8 cellular contexts compared by ENCODE assay signal in the genomic region with DNA sequence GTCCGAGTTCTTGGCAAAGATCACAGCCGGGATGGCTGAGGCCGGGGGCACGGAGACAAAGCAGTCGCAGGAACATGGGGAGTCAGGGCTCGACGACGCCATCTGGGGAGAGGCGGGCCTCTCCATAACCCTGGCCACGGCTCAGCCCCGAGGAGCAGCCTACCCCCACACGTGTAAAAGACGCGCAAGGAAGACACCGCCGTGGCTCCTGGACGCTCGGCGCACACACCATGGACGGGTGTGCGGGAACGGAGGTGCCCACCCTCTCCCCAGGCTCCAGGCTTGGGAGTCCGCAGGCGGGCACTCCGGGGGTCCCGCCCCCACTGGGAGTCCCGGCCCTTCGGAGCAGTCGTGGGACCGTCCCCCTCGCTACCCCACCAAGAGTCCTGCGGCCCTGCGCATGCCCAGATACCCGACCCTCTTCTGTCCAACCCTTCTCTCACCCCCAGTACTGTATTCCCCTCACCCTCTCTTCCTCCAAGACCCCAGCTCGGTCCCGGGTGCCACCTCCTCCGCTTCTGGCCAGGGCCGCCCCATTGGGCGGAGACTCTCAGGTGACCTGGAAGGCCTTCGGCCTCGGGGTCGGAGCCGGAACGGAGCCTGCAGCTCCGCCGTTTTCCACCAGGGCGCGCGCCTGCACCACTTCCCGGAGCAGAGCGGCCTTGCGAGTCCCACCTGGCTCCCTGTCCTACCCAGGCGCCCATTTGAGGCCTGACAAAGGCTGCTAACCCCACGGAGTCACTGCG. TPM values are rescaled to one million over a fixed set of nuclear protein-coding genes. Genes with fewer than 3 reads are reported as not detected.
DNase-seq lines count a peak whose midpoint lies in the region; ATAC-seq and TF ChIP-seq lines count a peak whose summit lies in the region.

A gene (minus strand): TSS at position 532 of the 746 bp plus-strand sequence. CDS start 430 bp downstream, at position 102.

- WGBS in heart left ventricle, 4 donors = 0 to 1% (median 0%) methylated on average over 38 to 55 of the region's 55 CpGs

- H3K9me3 Mint-ChIP-seq in activated naive CD8-positive, alpha-beta T cell treated with anti-CD3 and anti-CD28 coated beads, Interleukin-2, amount 50 U/mL, for 24 hours = no peaks in the 10 kb centered on the region

- peak; percentile 90 for ATAC-seq in activated naive CD8-positive, alpha-beta T cell treated with anti-CD3 and anti-CD28 coated beads, Interleukin-2, amount 50 U/mL, for 24 hours
- ATAC-seq in heart left ventricle = peak; percentile 81 to 95 (median 92)
- ATAC-seq in upper lobe of right lung = peak; percentile 97

- H3K4me3 Mint-ChIP-seq in activated naive CD8-positive, alpha-beta T cell treated with anti-CD3 and anti-CD28 coated beads, Interleukin-2, amount 50 U/mL, for 24 hours = peak within 1 kb of the TSS; percentile 93

- peak within 1 kb of the TSS; percentile 89 for H3K27ac Mint-ChIP-seq in activated naive CD8-positive, alpha-beta T cell treated with anti-CD3 and anti-CD28 coated beads, Interleukin-2, amount 50 U/mL, for 24 hours

- H3K4me1 Mint-ChIP-seq in activated naive CD8-positive, alpha-beta T cell treated with anti-CD3 and anti-CD28 coated beads, Interleukin-2, amount 50 U/mL, for 24 hours = peaks cover 28% of the 10 kb centered on the region

- intact Hi-C loops in heart left ventricle (cut with DNase I) = loop anchor here (1.0 to 10.0 kb wide), 16 partner anchors 49 to 181 kb away; a partner anchor contains a TSS
- intact Hi-C loops in posterior vena cava (cut with DNase I) = loop anchor here (2.0 to 10.0 kb wide), 2 partner anchors 48 to 124 kb away; no protein-coding TSS in a partner anchor
- intact Hi-C loops in upper lobe of right lung (cut with DNase I) = loop anchor here (5.0 kb wide), 1 partner anchor 51 kb away; no protein-coding TSS in a partner anchor

- CTCF ChIA-PET in HEK293T (lab: Yijun Ruan, JAX) = interaction anchor here (0.6 to 11.6 kb wide), 14 partner anchors 9 to 940 kb away, joined by 3 to 355 read pairs (median 3); a partner anchor contains a TSS

- DNase-seq in GM04503 (ENCODE audit: low read depth) (peak; percentile 27), HEK293T (ENCODE audit: extremely low spot score) (peak; percentile 90), NCI-H1092 treated with DMSO at 0.1 percent for 48 hours (lab: John Stamatoyannopoulos, UW) (peak; percentile 82), SW480 (ENCODE audit: low spot score) (peak; percentile 82), heart left ventricle (peak; percentile 89 to 96 (median 91)), posterior vena cava (ENCODE audit: low spot score) (peak; percentile 97), upper lobe of right lung (peak; percentile 95)
- DNase-seq in activated naive CD8-positive, alpha-beta T cell treated with anti-CD3 and anti-CD28 coated beads, Interleukin-2, amount 50 U/mL, for 24 hours = peak; percentile 95

- H3K4me3 ChIP-seq in heart left ventricle = peak within 1 kb of the TSS; percentile 57 to 96 (median 90)
- peak within 1 kb of the TSS; percentile 94 for H3K4me3 ChIP-seq in upper lobe of right lung

- H3K36me3 ChIP-seq in heart left ventricle = peaks cover 0 to 32% (median 18%) of the 10 kb centered on the region in 9 donors
- peaks cover 19% of the 10 kb centered on the region for H3K36me3 ChIP-seq in upper lobe of right lung

- H3K27ac ChIP-seq in heart left ventricle = peak within 1 kb of the TSS in 11 of 12 donors; percentile 55 to 84 (median 75)
- H3K27ac ChIP-seq in upper lobe of right lung = peak within 1 kb of the TSS; percentile 80

- POLR2A ChIA-PET in HEK293T (lab: Yijun Ruan, JAX) = interaction anchor here (0.6 to 6.4 kb wide), 15 partner anchors 10 to 262 kb away, joined by 3 to 79 read pairs (median 4); a partner anchor contains a TSS

- no peaks in the 10 kb centered on the region for H3K9me3 ChIP-seq in heart left ventricle
- H3K9me3 ChIP-seq in upper lobe of right lung = no peaks in the 10 kb centered on the region

- peak; percentile 93 to 99 (median 98) for TF ChIP-seq CTCF in heart left ventricle (IDR thresholded peaks at IDR 0.05)
- TF ChIP-seq CTCF in upper lobe of right lung (IDR thresholded peaks at IDR 0.05) = peak; percentile 98

- H3K36me3 Mint-ChIP-seq in activated naive CD8-positive, alpha-beta T cell treated with anti-CD3 and anti-CD28 coated beads, Interleukin-2, amount 50 U/mL, for 24 hours (ENCODE audit: low read depth) = no peaks in the 10 kb centered on the region

- H3K27me3 ChIP-seq in heart left ventricle (peaks cover 0 to 24% (median 8%) of the 10 kb centered on the region in 9 donors), upper lobe of right lung (peaks cover 11% of the 10 kb centered on the region)

- H3K27me3 Mint-ChIP-seq in activated naive CD8-positive, alpha-beta T cell treated with anti-CD3 and anti-CD28 coated beads, Interleukin-2, amount 50 U/mL, for 24 hours = peaks cover 18% of the 10 kb centered on the region

- no peak for TF ChIP-seq POLR2A in heart left ventricle (IDR thresholded peaks at IDR 0.05)

- peaks cover 4 to 28% (median 19%) of the 10 kb centered on the region in 12 donors for H3K4me1 ChIP-seq in heart left ventricle
- peaks cover 24% of the 10 kb centered on the region for H3K4me1 ChIP-seq in upper lobe of right lung

TF ChIP-seq in HEK293T, 16 proteins besides CTCF, POLR2A, EP300 and RAD21:
- TF ChIP-seq TARDBP (IDR thresholded peaks at IDR 0.05) = peak; percentile 36; the same call in 1 of the 2 replicates
- TF ChIP-seq L3MBTL2 (conservative IDR thresholded peaks at IDR 0.05) = peak; percentile 42
- TF ChIP-seq FOXK2 (IDR thresholded peaks at IDR 0.05) = no peak

RNA-seq across cellular contexts. Expression of the gene that starts here (rescaled TPM):
- total RNA-seq in heart left ventricle = 10 to 100 TPM; 29.4 to 42.9 (median 33.9) TPM
- polyA plus RNA-seq in heart left ventricle = 10 to 100 TPM; 17.5 to 58.5 TPM
- 10 to 100 TPM; 13.3 to 17.8 TPM for total RNA-seq in posterior vena cava
- total RNA-seq in upper lobe of right lung = 30.5 TPM

Comparison
In these comparisons a context has a peak if more than half of its experiments do, and no peak if none do; other contexts are left out.
1. Peak in every context shown above with its lines: DNase-seq, ATAC-seq, H3K4me3 ChIP-seq and H3K27ac ChIP-seq.
2. DNase-seq: peak in every context shown above with its lines; median percentile 97 in posterior vena cava; 95 in activated naive CD8-positive, alpha-beta T cell treated with anti-CD3 and anti-CD28 coated beads, Interleukin-2, amount 50 U/mL, for 24 hours; 95 in upper lobe of right lung; 91 in heart left ventricle; 90 in HEK293T; 82 in NCI-H1092 treated with DMSO at 0.1 percent for 48 hours; 82 in SW480; 27 in GM04503.